In the genomic region with DNA sequence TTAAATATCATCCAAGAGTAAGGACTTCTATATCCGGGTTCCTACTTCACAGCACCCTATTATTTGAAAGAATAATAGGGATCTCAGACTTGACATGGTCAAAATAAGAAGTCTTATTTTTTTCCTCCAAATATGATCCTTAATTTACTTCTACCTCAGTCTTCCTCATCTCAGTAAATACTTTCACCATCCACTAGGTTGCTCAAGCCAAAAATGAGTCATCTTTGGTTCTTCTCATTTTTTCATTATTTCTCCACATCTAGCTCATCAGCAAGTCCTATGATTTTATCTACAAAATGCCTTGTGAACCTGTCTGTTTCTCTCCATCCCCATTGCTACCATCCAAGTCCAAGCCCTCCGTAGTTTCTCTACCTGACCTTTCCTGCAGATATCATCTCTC, we compare ENCODE assay signal across 1 cellular context.
TF ChIP-seq lines count a peak whose summit lies in the region.

No MANE protein-coding gene starts in this region.

TF ChIP-seq in endothelial cell of umbilical vein, 7 proteins besides CTCF, POLR2A, EP300 and RAD21:
- no peak for TF ChIP-seq FOS (IDR thresholded peaks at IDR 0.05; ENCODE audit: borderline replicate concordance, insufficient read depth, low read length)
- peak; percentile 15 for TF ChIP-seq JUN (IDR thresholded peaks at IDR 0.05; ENCODE audit: borderline replicate concordance, insufficient read depth, insufficient read length, low read depth)
